Comparison of ENCODE assay signal across 1 cellular context in the genomic region with DNA sequence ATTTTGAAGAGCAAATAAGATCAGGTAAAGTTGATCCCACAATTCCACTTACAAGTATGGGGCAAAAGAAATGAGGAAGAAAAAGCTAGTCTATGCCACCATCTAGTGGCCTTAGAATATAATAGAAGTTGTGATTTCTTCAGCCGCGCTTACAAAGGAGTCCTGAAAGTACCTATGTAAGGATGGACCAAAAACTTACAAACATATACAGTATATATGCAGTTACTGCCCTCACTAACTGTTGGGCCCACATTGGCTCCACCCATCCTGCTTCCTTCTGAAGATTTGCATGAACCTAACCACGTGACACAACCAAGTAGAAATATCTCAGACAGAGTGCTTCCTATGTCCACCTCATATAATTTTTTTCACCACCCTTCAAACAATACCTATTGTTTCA.
TF ChIP-seq lines count a peak whose summit lies in the region.

No MANE protein-coding gene starts in this region.

TF ChIP-seq in HCT116, 20 proteins besides CTCF, POLR2A, EP300 and RAD21 (continued from another document):
- TF ChIP-seq, protein P1, sequence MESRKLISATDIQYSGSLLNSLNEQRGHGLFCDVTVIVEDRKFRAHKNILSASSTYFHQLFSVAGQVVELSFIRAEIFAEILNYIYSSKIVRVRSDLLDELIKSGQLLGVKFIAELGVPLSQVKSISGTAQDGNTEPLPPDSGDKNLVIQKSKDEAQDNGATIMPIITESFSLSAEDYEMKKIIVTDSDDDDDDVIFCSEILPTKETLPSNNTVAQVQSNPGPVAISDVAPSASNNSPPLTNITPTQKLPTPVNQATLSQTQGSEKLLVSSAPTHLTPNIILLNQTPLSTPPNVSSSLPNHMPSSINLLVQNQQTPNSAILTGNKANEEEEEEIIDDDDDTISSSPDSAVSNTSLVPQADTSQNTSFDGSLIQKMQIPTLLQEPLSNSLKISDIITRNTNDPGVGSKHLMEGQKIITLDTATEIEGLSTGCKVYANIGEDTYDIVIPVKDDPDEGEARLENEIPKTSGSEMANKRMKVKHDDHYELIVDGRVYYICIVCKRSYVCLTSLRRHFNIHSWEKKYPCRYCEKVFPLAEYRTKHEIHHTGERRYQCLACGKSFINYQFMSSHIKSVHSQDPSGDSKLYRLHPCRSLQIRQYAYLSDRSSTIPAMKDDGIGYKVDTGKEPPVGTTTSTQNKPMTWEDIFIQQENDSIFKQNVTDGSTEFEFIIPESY (IDR thresholded peaks at IDR 0.05; ENCODE audit: extremely low read depth, insufficient replicate concordance, low read length), result no peak
- no peak for TF ChIP-seq EZH2phosphoT487 (IDR thresholded peaks at IDR 0.05; ENCODE audit: borderline replicate concordance)
- no peak for TF ChIP-seq CBX3 (IDR thresholded peaks at IDR 0.05; ENCODE audit: low read depth)
- TF ChIP-seq SIN3A (IDR thresholded peaks at IDR 0.05; ENCODE audit: low read depth), result no peak
